Comparison of ENCODE assay signal across 9 cellular contexts in genomic region chr21:14602418-14602987, GRCh38. TPM values are rescaled to one million over a fixed set of nuclear protein-coding genes. Genes with fewer than 3 reads are reported as not detected.
DNase-seq lines count a peak whose midpoint lies in the region; ATAC-seq and TF ChIP-seq lines count a peak whose summit lies in the region.
"Had no signal": no experiment of that assay in that cellular context is flagged by ENCODE, and none has a peak within 500 bp of the region (broad histone marks: within the 10 kb centered on the region; RNA-seq: fewer than 3 reads in every experiment).

No MANE protein-coding gene starts in this region.

- no peaks in the 10 kb centered on the region for H3K4me1 Mint-ChIP-seq in osteocyte (ENCODE audit: unreplicated experiment)

- no peak overlapping the region for H3K27ac Mint-ChIP-seq in osteocyte (ENCODE audit: unreplicated experiment)

- DNase-seq in GM10248 (ENCODE audit: extremely low spot score), result peak; percentile 24
- peak; percentile 49 for DNase-seq in KBM-7
- DNase-seq in DMS79 treated with DMSO at 0.1 percent for 48 hours (lab: John Stamatoyannopoulos, UW), result no peak
- DNase-seq in osteocyte (ENCODE audit: extremely low spot score, unreplicated experiment), result no peak
- DNase-seq in NCI-H446 (lab: John Stamatoyannopoulos, UW), result no peak
- DNase-seq: NCI-H1048 had no signal

- in situ Hi-C loops in KBM-7 (cut with MboI; ENCODE audit: low pct_unique_long_range_greater_than_20kb, low sequenced_read_pairs), result no loop called here

- H3K36me3 Mint-ChIP-seq in osteocyte (ENCODE audit: unreplicated experiment), result no peaks in the 10 kb centered on the region

- H3K27me3 ChIP-seq in endocrine pancreas (ENCODE audit: control insufficient read depth, insufficient read depth, low read length), result no peaks in the 10 kb centered on the region

- no peaks in the 10 kb centered on the region for H3K27me3 Mint-ChIP-seq in osteocyte (ENCODE audit: unreplicated experiment)

- CTCF ChIA-PET in GM10248 (lab: Yijun Ruan, JAX), result interaction anchor here (0.8 to 6.0 kb wide), 6 partner anchors 10 to 78 kb away, joined by 3 to 28 read pairs (median 3); no protein-coding TSS in a partner anchor

- peak overlapping the region; percentile 75 for H3K4me3 ChIP-seq in endocrine pancreas (ENCODE audit: control insufficient read depth, insufficient read depth, low read length)

- TF ChIP-seq CTCF in GM10248 (IDR thresholded peaks at IDR 0.05; ENCODE audit: control extremely low read depth, extremely low read depth, low read depth, missing control alignments), result no peak
- TF ChIP-seq CTCF in osteocyte (IDR thresholded peaks at IDR 0.05), result no peak

- no peaks in the 10 kb centered on the region for H3K4me1 ChIP-seq in endocrine pancreas (ENCODE audit: control insufficient read depth, insufficient read depth, low read length)

- peaks cover 25% of the 10 kb centered on the region for H3K9me3 Mint-ChIP-seq in osteocyte (ENCODE audit: unreplicated experiment)

- H3K9me3 ChIP-seq in endocrine pancreas (ENCODE audit: control insufficient read depth, low read length), result no peaks in the 10 kb centered on the region

- H3K4me3 Mint-ChIP-seq in osteocyte (ENCODE audit: unreplicated experiment), result no peak overlapping the region

- ATAC-seq in GM21390 (IDR thresholded peaks at IDR 0.05; ENCODE audit: unreplicated experiment), result peak; percentile 84
- no peak for ATAC-seq in GM19328 (IDR thresholded peaks at IDR 0.05; ENCODE audit: unreplicated experiment)

- POLR2A ChIA-PET in GM10248 (lab: Yijun Ruan, JAX), result no interaction called here

- no peak overlapping the region for H3K9ac ChIP-seq in endocrine pancreas (ENCODE audit: control insufficient read depth, insufficient read depth, low read length)

- H3K36me3 ChIP-seq in endocrine pancreas (ENCODE audit: control insufficient read depth, insufficient read depth, low read length), result no peaks in the 10 kb centered on the region

RNA-seq across cellular contexts. Expression of gene SAMSN1, which starts 56.4 kb away (rescaled TPM):
- not detected in 2 replicates for total RNA-seq in osteocyte

Comparison
In these comparisons a context has a peak if more than half of its experiments do, and no peak if none do; other contexts are left out.
1. DNase-seq: peak in GM10248 (single experiment) and KBM-7 (single experiment); none in DMS79 treated with DMSO at 0.1 percent for 48 hours (single experiment), osteocyte (single experiment) and NCI-H446 (0 of 2).